In the genomic region with DNA sequence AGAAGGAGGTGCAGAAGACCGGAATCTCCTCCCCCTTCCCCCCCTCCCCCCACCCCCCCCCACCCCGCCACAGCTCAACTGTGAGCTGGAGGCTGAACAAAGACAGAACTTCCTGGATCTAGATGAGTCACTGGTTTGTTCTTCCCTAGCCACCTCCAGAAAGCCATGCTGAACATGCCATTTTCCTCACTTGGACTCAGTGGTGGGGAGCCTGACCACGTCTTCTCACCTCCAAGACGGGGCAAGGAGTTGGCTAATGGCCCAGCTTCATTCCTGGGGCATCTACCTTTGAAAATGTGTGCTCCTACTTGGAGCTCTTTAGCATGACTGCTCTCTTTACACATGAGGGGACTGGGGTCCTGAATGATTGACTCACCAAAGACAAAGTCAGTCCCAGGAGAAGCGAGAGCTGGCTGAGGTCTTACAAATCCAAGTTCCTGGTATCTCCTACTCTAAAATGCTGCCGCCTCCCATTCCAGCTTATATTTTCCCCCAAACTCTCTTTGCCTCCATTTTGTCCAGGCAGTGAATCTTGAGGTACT, we compare ENCODE assay signal across 10 cellular contexts. TPM values are rescaled to one million over a fixed set of nuclear protein-coding genes. Genes with fewer than 3 reads are reported as not detected.
DNase-seq lines count a peak whose midpoint lies in the region; ATAC-seq, FAIRE-seq and TF ChIP-seq lines count a peak whose summit lies in the region.
"Had no signal": no experiment of that assay in that cellular context is flagged by ENCODE, and none has a peak within 500 bp of the region (broad histone marks: within the 10 kb centered on the region; RNA-seq: fewer than 3 reads in every experiment).

No MANE protein-coding gene starts in this region.

- H3K36me3 Mint-ChIP-seq in astrocyte (ENCODE audit: low read depth, unreplicated experiment) = peaks cover 4% of the 10 kb centered on the region
- H3K36me3 Mint-ChIP-seq in activated CD8-positive, alpha-beta T cell treated with anti-CD3 and anti-CD28 coated beads for 36 hours (ENCODE audit: low read depth) = no peaks in the 10 kb centered on the region
- H3K36me3 Mint-ChIP-seq: memory B cell had no signal

- POLR2A ChIA-PET in activated CD8-positive, alpha-beta T cell treated with anti-CD3 and anti-CD28 coated beads for 36 hours (lab: Charles Lee) = interaction anchor here (0.9 to 1.5 kb wide), 2 partner anchors 22 to 84 kb away, joined by 3 to 4 read pairs; partner anchors contain the start of gene FZD5

- in situ Hi-C loops in KBM-7 (cut with MboI; ENCODE audit: low pct_unique_long_range_greater_than_20kb, low sequenced_read_pairs) = no loop called here

- H3K4me1 Mint-ChIP-seq in astrocyte (ENCODE audit: low read depth, unreplicated experiment) = peaks cover 8% of the 10 kb centered on the region
- H3K4me1 Mint-ChIP-seq in activated CD8-positive, alpha-beta T cell treated with anti-CD3 and anti-CD28 coated beads for 36 hours (ENCODE audit: low read depth) = no peaks in the 10 kb centered on the region
- H3K4me1 Mint-ChIP-seq: memory B cell had no signal

- peak overlapping the region; percentile 67 for H3K27ac ChIP-seq in astrocyte (ENCODE audit: low read depth, low read length)

- CTCF ChIA-PET in activated CD8-positive, alpha-beta T cell treated with anti-CD3 and anti-CD28 coated beads for 36 hours (lab: Charles Lee) = no interaction called here

- peaks cover 5% of the 10 kb centered on the region for H3K4me1 ChIP-seq in astrocyte (ENCODE audit: insufficient read depth, low read length)

- no peaks in the 10 kb centered on the region for H4K20me1 ChIP-seq in astrocyte (ENCODE audit: insufficient read depth, low read length)

- H2AFZ ChIP-seq in astrocyte (ENCODE audit: low read depth, low read length) = peak overlapping the region; percentile 92

- H3K27me3 ChIP-seq in astrocyte (ENCODE audit: insufficient read depth, low read length) = no peaks in the 10 kb centered on the region

- FAIRE-seq in astrocyte (lab: Jason Lieb, UNC) = peak; percentile 37
- FAIRE-seq: TTC549 had no signal

- H3K4me3 Mint-ChIP-seq in astrocyte (ENCODE audit: unreplicated experiment) = no peak overlapping the region
- no peak overlapping the region for H3K4me3 Mint-ChIP-seq in activated CD8-positive, alpha-beta T cell treated with anti-CD3 and anti-CD28 coated beads for 36 hours
- H3K4me3 Mint-ChIP-seq: memory B cell had no signal

- H3K27ac Mint-ChIP-seq in astrocyte (ENCODE audit: unreplicated experiment) = peak overlapping the region; percentile 96
- no peak overlapping the region for H3K27ac Mint-ChIP-seq in activated CD8-positive, alpha-beta T cell treated with anti-CD3 and anti-CD28 coated beads for 36 hours
- H3K27ac Mint-ChIP-seq: memory B cell had no signal

- no peaks in the 10 kb centered on the region for H3K27me3 Mint-ChIP-seq in astrocyte (ENCODE audit: low read depth, unreplicated experiment)
- peaks cover 10% of the 10 kb centered on the region for H3K27me3 Mint-ChIP-seq in activated CD8-positive, alpha-beta T cell treated with anti-CD3 and anti-CD28 coated beads for 36 hours

- H3K9me3 Mint-ChIP-seq in astrocyte (ENCODE audit: unreplicated experiment) = no peaks in the 10 kb centered on the region
- no peaks in the 10 kb centered on the region for H3K9me3 Mint-ChIP-seq in activated CD8-positive, alpha-beta T cell treated with anti-CD3 and anti-CD28 coated beads for 36 hours
- H3K9me3 Mint-ChIP-seq: memory B cell had no signal

- no peaks in the 10 kb centered on the region for H3K79me2 ChIP-seq in astrocyte (ENCODE audit: insufficient read depth, low read length)

- ATAC-seq in activated CD8-positive, alpha-beta T cell treated with anti-CD3 and anti-CD28 coated beads for 36 hours = no peak

- H3K4me3 ChIP-seq in astrocyte (ENCODE audit: insufficient read depth, low read depth, low read length) = peak overlapping the region; percentile 11

- DNase-seq in DMS53 treated with DMSO at 0.1 percent for 48 hours (lab: John Stamatoyannopoulos, UW; ENCODE audit: unreplicated experiment) (peak; percentile 82), KBM-7 (peak; percentile 63), astrocyte (ENCODE audit: low read depth) (peak; percentile 78), lung microvascular endothelial cell (ENCODE audit: low read depth in 2 of 2) (peak; percentile 54 to 84), GOT3 (lab: John Stamatoyannopoulos, UW) (no peak)
- no peak for DNase-seq in activated CD8-positive, alpha-beta T cell treated with anti-CD3 and anti-CD28 coated beads for 36 hours
- DNase-seq in activated naive CD4-positive, alpha-beta T cell treated with anti-CD3 and anti-CD28 coated beads, Interleukin-2, amount 50 U/mL, for 16 hours = no peak
- no peak for DNase-seq in central memory CD4-positive, alpha-beta T cell

- TF ChIP-seq CTCF in astrocyte (IDR thresholded peaks at IDR 0.05; ENCODE audit: insufficient read depth, low read depth, low read length) = no peak
- TF ChIP-seq CTCF in activated CD8-positive, alpha-beta T cell treated with anti-CD3 and anti-CD28 coated beads for 36 hours (IDR thresholded peaks at IDR 0.05) = no peak

- H3K9me3 ChIP-seq in astrocyte (ENCODE audit: insufficient read depth, low read depth, low read length) = no peaks in the 10 kb centered on the region

- peak overlapping the region; percentile 72 for H3K4me2 ChIP-seq in astrocyte (ENCODE audit: low read length)

- H3K9ac ChIP-seq in astrocyte (ENCODE audit: low read length) = peak overlapping the region; percentile 19

- H3K36me3 ChIP-seq in astrocyte (ENCODE audit: insufficient read depth, low read length) = no peaks in the 10 kb centered on the region

- intact Hi-C loops in activated CD8-positive, alpha-beta T cell treated with anti-CD3 and anti-CD28 coated beads for 36 hours (cut with micrococcal nuclease) = no loop called here

RNA-seq across cellular contexts. Expression of gene FZD5, which starts 22.6 kb away (rescaled TPM):
- total RNA-seq in astrocyte (3.2 and 3.7 TPM in 2 replicates), lung microvascular endothelial cell (1.5 and 4.2 TPM in 2 replicates)
- total RNA-seq in activated CD8-positive, alpha-beta T cell treated with anti-CD3 and anti-CD28 coated beads for 36 hours = 1 to 10 TPM; 1.7 TPM

Comparison
In these comparisons a context has a peak if more than half of its experiments do, and no peak if none do; other contexts are left out.
1. DNase-seq: peak in DMS53 treated with DMSO at 0.1 percent for 48 hours (single experiment), KBM-7 (single experiment), astrocyte (single experiment) and lung microvascular endothelial cell (2 of 2); none in activated CD8-positive, alpha-beta T cell treated with anti-CD3 and anti-CD28 coated beads for 36 hours (single experiment), activated naive CD4-positive, alpha-beta T cell treated with anti-CD3 and anti-CD28 coated beads, Interleukin-2, amount 50 U/mL, for 16 hours (single experiment), GOT3 (single experiment) and central memory CD4-positive, alpha-beta T cell (single experiment).